Comparison of ENCODE assay signal across 8 cellular contexts in genomic region chr12:25250744-25251730, GRCh38.
A peak's percentile ranks its signal among the peaks of the same experiment; 100 is the strongest.
DNase-seq lines count a peak whose midpoint lies in the region; ATAC-seq and TF ChIP-seq lines count a peak whose summit lies in the region.

Gene KRAS, minus strand, starts transcription at chr12:25250929.

- TF ChIP-seq CTCF in OCI-LY3 (IDR thresholded peaks at IDR 0.05; ENCODE audit: low read depth, low read length), result no peak

- ATAC-seq in GM21528 (IDR thresholded peaks at IDR 0.05; ENCODE audit: low FRiP score, unreplicated experiment), result peak; percentile 81

- peak; percentile 96 for DNase-seq in DMS 273 (lab: John Stamatoyannopoulos, UW; ENCODE audit: unreplicated experiment)
- DNase-seq in HuH-7.5 (ENCODE audit: low spot score), result peak; percentile 82
- DNase-seq in activated T-cell treated with anti-CD3 and anti-CD28 coated beads for 1 hour (ENCODE audit: low read depth), result peak; percentile 86
- peak; percentile 87 for DNase-seq in epidermal melanocyte (ENCODE audit: insufficient read length, low spot score)
- peak; percentile 89 for DNase-seq in middle frontal gyrus (ENCODE audit: extremely low spot score, low spot score)
- DNase-seq in stimulated activated CD8-positive, alpha-beta memory T cell treated with anti-CD3 and anti-CD28 coated beads, Interleukin-2, amount 100 ng/mL, for 1 hour (ENCODE audit: low read depth in 2 of 2), result peak; percentile 75 to 82

- H3K27ac ChIP-seq in OCI-LY3 (ENCODE audit: low read length), result peak within 1 kb of the TSS; percentile 58

- H3K9me3 ChIP-seq in OCI-LY3 (ENCODE audit: insufficient read depth, low read length), result no peaks in the 10 kb centered on the region

- peaks cover 41% of the 10 kb centered on the region for H3K4me1 ChIP-seq in OCI-LY3 (ENCODE audit: low read length)

- H2AFZ ChIP-seq in OCI-LY3 (ENCODE audit: low read depth, low read length), result peak within 1 kb of the TSS; percentile 73; the same call in 1 of the 2 replicates

- H4K20me1 ChIP-seq in OCI-LY3 (ENCODE audit: insufficient read depth, low read length), result peaks cover 34% of the 10 kb centered on the region

- peaks cover 10% of the 10 kb centered on the region for H3K36me3 ChIP-seq in OCI-LY3 (replicated peaks; ENCODE audit: low read depth, low read length)

- peak within 1 kb of the TSS; percentile 97 for H3K9ac ChIP-seq in OCI-LY3 (ENCODE audit: low read length)

- H3K79me2 ChIP-seq in OCI-LY3 (ENCODE audit: low read length), result peaks cover 42% of the 10 kb centered on the region

- peak within 1 kb of the TSS; percentile 96 for H3K4me2 ChIP-seq in OCI-LY3 (ENCODE audit: low read length)

- peak within 1 kb of the TSS; percentile 98 for H3K4me3 ChIP-seq in OCI-LY3 (ENCODE audit: low read length)

- H3K27me3 ChIP-seq in OCI-LY3 (ENCODE audit: low read depth, low read length), result no peaks in the 10 kb centered on the region

Comparison
In these comparisons a context has a peak if more than half of its experiments do, and no peak if none do; other contexts are left out.
1. Peak in every context shown above with its lines: DNase-seq, ATAC-seq, H3K4me3 ChIP-seq and H3K27ac ChIP-seq.